ENCODE assay signal across 25 cellular contexts in the genomic region with DNA sequence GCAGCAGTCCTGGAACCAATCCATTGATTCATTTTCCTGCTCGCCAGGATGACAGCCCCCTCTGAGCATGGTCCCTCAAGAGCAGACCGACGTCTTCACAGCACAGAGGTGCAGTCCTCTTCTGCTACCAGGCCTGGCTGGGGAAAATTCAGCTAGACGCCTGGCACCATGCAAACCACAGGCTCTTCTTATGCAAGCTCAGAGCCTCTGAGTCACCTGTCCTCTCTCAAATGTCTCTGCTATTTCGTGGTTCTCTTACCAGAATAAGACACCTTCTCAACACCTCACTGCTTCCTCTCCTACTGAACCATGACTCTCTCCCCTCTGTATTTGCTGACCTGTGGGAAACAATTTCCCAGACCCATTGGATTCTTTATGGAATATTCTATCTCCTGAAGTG.
DNase-seq lines count a peak whose midpoint lies in the region; ATAC-seq and TF ChIP-seq lines count a peak whose summit lies in the region.
"Had no signal": no experiment of that assay in that cellular context is flagged by ENCODE, and none has a peak within 500 bp of the region (broad histone marks: within the 10 kb centered on the region; RNA-seq: fewer than 3 reads in every experiment).

No MANE protein-coding gene starts in this region.

- no peak overlapping the region for H3K27ac ChIP-seq in GM23248
- no peak overlapping the region for H3K27ac ChIP-seq in mesendoderm (ENCODE audit: low read depth, low read length)
- H3K27ac ChIP-seq: foreskin keratinocyte, KMS-11, Peyer's patch had no signal

- peak overlapping the region; percentile 95 for H2AK5ac ChIP-seq in mesendoderm (ENCODE audit: low read length)

- no peaks in the 10 kb centered on the region for H3K9me3 ChIP-seq in GM23248 (ENCODE audit: low read depth)
- H3K9me3 ChIP-seq: Caco-2, Peyer's patch, SK-N-SH had no signal

- peaks cover 2% of the 10 kb centered on the region for H3K27me3 Mint-ChIP-seq in activated B cell treated with CpG ODN at 0.5 μM for 24 hours

- ATAC-seq in activated B cell treated with CpG ODN at 0.5 μM for 24 hours (ENCODE audit: low read depth): peak; percentile 66
- ATAC-seq in HG03432 (IDR thresholded peaks at IDR 0.05; ENCODE audit: unreplicated experiment): no peak
- ATAC-seq: foreskin keratinocyte, sciatic nerve had no signal

- H3K9me3 Mint-ChIP-seq in activated B cell treated with CpG ODN at 0.5 μM for 24 hours: no peaks in the 10 kb centered on the region
- H3K9me3 Mint-ChIP-seq: activated naive CD8-positive, alpha-beta T cell treated with anti-CD3 and anti-CD28 coated beads, Interleukin-2, amount 10 ng/mL, durations not matched to agents 7 days and 5 days had no signal

- peak; percentile 62 for DNase-seq in NK-92 treated with Interleukin-12 subunit alpha and Interleukin-12 subunit beta, amount 100 ng/mL, for 24 hours (lab: John Stamatoyannopoulos, UW)
- DNase-seq in NK-92 (lab: John Stamatoyannopoulos, UW; ENCODE audit: unreplicated experiment) (no peak), GM23248 (peak; percentile 15), activated B cell treated with CpG ODN at 0.5 μM for 24 hours (no peak), mesendoderm (no peak), NCI-H128 (lab: John Stamatoyannopoulos, UW; ENCODE audit: unreplicated experiment) (no peak), SK-N-DZ (ENCODE audit: low spot score) (no peak)
- DNase-seq: 8988T; activated CD4-positive, CD25-positive, alpha-beta regulatory T cell treated with anti-CD3 and anti-CD28 coated beads, Interleukin-2, amount 50 U/mL, for 72 hours; activated CD8-positive, alpha-beta memory T cell treated with anti-CD3 and anti-CD28 coated beads, Interleukin-2, amount 50 U/mL, for 4 hours; activated naive CD8-positive, alpha-beta T cell treated with anti-CD3 and anti-CD28 coated beads, Interleukin-2, amount 10 ng/mL, durations not matched to agents 7 days and 5 days; Caco-2; cortex of kidney; hypothalamus; islet precursor cell; NCI-H1105 treated with DMSO at 0.1 percent for 48 hours; NCI-H2107; NCI-H69; Peyer's patch; SK-N-SH had no signal

- H3K18ac ChIP-seq in mesendoderm (ENCODE audit: low read length): no peak overlapping the region

- no peak overlapping the region for H4K5ac ChIP-seq in mesendoderm (ENCODE audit: low read length)

- no peak for TF ChIP-seq CTCF in activated B cell treated with CpG ODN at 0.5 μM for 24 hours (IDR thresholded peaks at IDR 0.05)

- H3K36me3 ChIP-seq in GM23248 (ENCODE audit: low read depth): no peaks in the 10 kb centered on the region
- H3K36me3 ChIP-seq in mesendoderm (ENCODE audit: control insufficient read depth, insufficient read depth, low read length): no peaks in the 10 kb centered on the region
- H3K36me3 ChIP-seq: Peyer's patch had no signal

- H4K8ac ChIP-seq in mesendoderm (ENCODE audit: low read depth, low read length): no peak overlapping the region

- no peak overlapping the region for H2BK120ac ChIP-seq in mesendoderm (ENCODE audit: low read depth, low read length)

- H3K9ac ChIP-seq in GM23248: no peak overlapping the region
- H3K9ac ChIP-seq in mesendoderm (ENCODE audit: low read length): no peak overlapping the region
- H3K9ac ChIP-seq: KMS-11, SK-N-SH had no signal

- H3K4me1 ChIP-seq in GM23248 (ENCODE audit: insufficient read depth) (no peaks in the 10 kb centered on the region), mesendoderm (ENCODE audit: control insufficient read depth, low read depth, low read length) (peaks cover 9% of the 10 kb centered on the region)
- H3K4me1 ChIP-seq: Caco-2, foreskin keratinocyte, Peyer's patch had no signal

- H2AFZ ChIP-seq in GM23248: no peak overlapping the region

- 21 to 43% methylated on average over 4 to 5 of the region's 5 CpGs for WGBS in GM23248 (ENCODE audit: low coverage in 1 of 2, low lambda C conversion rate in 2 of 2, missing lambda C conversion rate in 2 of 2), 2 experiments
- WGBS in mesendoderm (ENCODE audit: extremely low coverage, insufficient coverage, low lambda C conversion rate): no CpG with 5 or more reads among the region's 5 CpGs

- no peaks in the 10 kb centered on the region for H3K36me3 Mint-ChIP-seq in activated B cell treated with CpG ODN at 0.5 μM for 24 hours (ENCODE audit: low read depth)
- H3K36me3 Mint-ChIP-seq: activated naive CD8-positive, alpha-beta T cell treated with anti-CD3 and anti-CD28 coated beads, Interleukin-2, amount 10 ng/mL, durations not matched to agents 7 days and 5 days; brain had no signal

- in situ Hi-C loops in GM23248 (cut with MboI): no loop called here

- no peaks in the 10 kb centered on the region for H3K79me2 ChIP-seq in GM23248 (ENCODE audit: insufficient read depth)
- no peaks in the 10 kb centered on the region for H3K79me2 ChIP-seq in mesendoderm (ENCODE audit: control insufficient read depth, insufficient read depth, low read length)

- H3K4me3 ChIP-seq in GM23248 (no peak overlapping the region), mesendoderm (ENCODE audit: low read length) (no peak overlapping the region)
- H3K4me3 ChIP-seq: Peyer's patch had no signal

- no peak overlapping the region for H3K23ac ChIP-seq in mesendoderm (ENCODE audit: low read length)

- no peak overlapping the region for H3K27ac Mint-ChIP-seq in activated B cell treated with CpG ODN at 0.5 μM for 24 hours
- H3K27ac Mint-ChIP-seq: activated naive CD8-positive, alpha-beta T cell treated with anti-CD3 and anti-CD28 coated beads, Interleukin-2, amount 10 ng/mL, durations not matched to agents 7 days and 5 days had no signal

- no peak overlapping the region for H3K56ac ChIP-seq in mesendoderm (ENCODE audit: low read length)

- CTCF ChIA-PET in activated B cell treated with CpG ODN at 0.5 μM for 24 hours (lab: Charles Lee): interaction anchor here (3.9 kb wide), 1 partner anchor 11 kb away, joined by 13 read pairs; no protein-coding TSS in a partner anchor

- no peak overlapping the region for H3K4ac ChIP-seq in mesendoderm (ENCODE audit: low read depth, low read length)

- H3F3A ChIP-seq in GM23248 (ENCODE audit: insufficient read depth): no peaks in the 10 kb centered on the region

- no peaks in the 10 kb centered on the region for H3K9me2 ChIP-seq in GM23248 (ENCODE audit: insufficient read depth)
- H3K9me2 ChIP-seq: SK-N-SH had no signal

- H3K4me1 Mint-ChIP-seq in activated B cell treated with CpG ODN at 0.5 μM for 24 hours: peaks cover 28% of the 10 kb centered on the region
- H3K4me1 Mint-ChIP-seq: activated naive CD8-positive, alpha-beta T cell treated with anti-CD3 and anti-CD28 coated beads, Interleukin-2, amount 10 ng/mL, durations not matched to agents 7 days and 5 days had no signal

- no peak overlapping the region for H2BK5ac ChIP-seq in mesendoderm (ENCODE audit: low read length)

- H3K27me3 ChIP-seq in GM23248 (replicated peaks; ENCODE audit: insufficient read depth) (no peaks in the 10 kb centered on the region), mesendoderm (ENCODE audit: insufficient read depth, low read length, poor library complexity) (no peaks in the 10 kb centered on the region)
- H3K27me3 ChIP-seq: foreskin keratinocyte, Peyer's patch had no signal

- no peak overlapping the region for H3K4me3 Mint-ChIP-seq in activated B cell treated with CpG ODN at 0.5 μM for 24 hours
- H3K4me3 Mint-ChIP-seq: activated naive CD8-positive, alpha-beta T cell treated with anti-CD3 and anti-CD28 coated beads, Interleukin-2, amount 10 ng/mL, durations not matched to agents 7 days and 5 days; brain had no signal

- H3K79me1 ChIP-seq in mesendoderm (ENCODE audit: low read length): no peaks in the 10 kb centered on the region

- H3K4me2 ChIP-seq in GM23248 (ENCODE audit: unreplicated experiment): no peak overlapping the region
- no peak overlapping the region for H3K4me2 ChIP-seq in mesendoderm (ENCODE audit: low read length)
- H3K4me2 ChIP-seq: KMS-11, SK-N-SH had no signal

- POLR2A ChIA-PET in activated B cell treated with CpG ODN at 0.5 μM for 24 hours (lab: Charles Lee): interaction anchor here (0.6 to 0.7 kb wide), 2 partner anchors 27 to 926 kb away, joined by 4 to 6 read pairs; no protein-coding TSS in a partner anchor

- intact Hi-C loops in activated B cell treated with CpG ODN at 0.5 μM for 24 hours (cut with micrococcal nuclease): no loop called here

- no peak overlapping the region for H2BK15ac ChIP-seq in mesendoderm (replicated peaks; ENCODE audit: low read depth)

- no peaks in the 10 kb centered on the region for H4K20me1 ChIP-seq in GM23248 (ENCODE audit: insufficient read depth)

Comparison
In these comparisons a context has a peak if more than half of its experiments do, and no peak if none do; other contexts are left out.
1. DNase-seq: peak in NK-92 treated with Interleukin-12 subunit alpha and Interleukin-12 subunit beta, amount 100 ng/mL, for 24 hours (single experiment) and GM23248 (single experiment); none in NK-92 (single experiment), activated B cell treated with CpG ODN at 0.5 μM for 24 hours (single experiment), mesendoderm (single experiment), NCI-H128 (single experiment) and SK-N-DZ (single experiment).